In the genomic region with DNA sequence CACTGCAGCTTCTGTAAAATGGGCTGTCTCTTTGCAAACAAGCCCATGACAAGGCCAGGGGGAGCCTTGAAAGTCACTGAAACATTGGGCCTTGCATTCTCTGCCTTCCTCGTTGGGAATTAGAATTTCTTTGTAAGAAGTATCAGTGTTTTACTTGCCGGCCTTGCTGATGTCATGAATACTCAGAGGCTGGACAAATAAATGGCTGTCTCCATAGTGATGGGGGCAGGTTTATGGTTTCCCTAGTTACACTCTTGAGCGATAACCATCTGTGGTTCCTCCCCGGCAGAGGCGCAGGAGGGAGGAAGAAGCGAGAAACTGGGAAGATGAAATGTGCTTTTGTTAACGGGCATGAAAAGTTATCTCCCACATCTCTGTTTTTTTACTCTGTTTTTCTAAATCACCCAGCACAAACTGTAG, we compare ENCODE assay signal across 9 cellular contexts.
DNase-seq lines count a peak whose midpoint lies in the region; ATAC-seq lines count a peak whose summit lies in the region.
"Had no signal": no experiment of that assay in that cellular context is flagged by ENCODE, and none has a peak within 500 bp of the region (broad histone marks: within the 10 kb centered on the region; RNA-seq: fewer than 3 reads in every experiment).

No MANE protein-coding gene starts in this region.

- no peaks in the 10 kb centered on the region for H3K4me1 ChIP-seq in trophoblast cell (ENCODE audit: control insufficient read depth in 1 of 2, insufficient read depth in 2 of 2, low read length in 2 of 2)

- no peak overlapping the region for H4K12ac ChIP-seq in trophoblast cell (ENCODE audit: low read depth, low read length)

- no peak overlapping the region for H3K18ac ChIP-seq in trophoblast cell (ENCODE audit: low read length)

- H3K9ac ChIP-seq in trophoblast cell (ENCODE audit: low read length) = no peak overlapping the region

- no peak overlapping the region for H4K91ac ChIP-seq in trophoblast cell (ENCODE audit: low read depth, low read length)

- no peak overlapping the region for H2BK12ac ChIP-seq in trophoblast cell (ENCODE audit: low read length)

- POLR2A ChIA-PET in activated naive CD8-positive, alpha-beta T cell treated with anti-CD3 and anti-CD28 coated beads, Interleukin-2, amount 10 ng/mL, durations not matched to agents 7 days and 5 days (lab: Charles Lee) = no interaction called here

- H3K4me1 Mint-ChIP-seq in activated naive CD8-positive, alpha-beta T cell treated with anti-CD3 and anti-CD28 coated beads, Interleukin-2, amount 10 ng/mL, durations not matched to agents 7 days and 5 days = peaks cover 22% of the 10 kb centered on the region
- H3K4me1 Mint-ChIP-seq: B cell had no signal

- H3K36me3 ChIP-seq in trophoblast cell (ENCODE audit: control insufficient read depth in 1 of 2, insufficient read depth in 2 of 2, low read length in 2 of 2) = peaks cover 3 to 5% of the 10 kb centered on the region in 2 experiments

- no peak overlapping the region for H2BK120ac ChIP-seq in trophoblast cell (ENCODE audit: insufficient read depth, low read length, poor library complexity)

- DNase-seq in NCI-H748 (lab: John Stamatoyannopoulos, UW; ENCODE audit: unreplicated experiment) (peak; percentile 63), NCI-H748 treated with DMSO at 0.1 percent for 48 hours (lab: John Stamatoyannopoulos, UW) (no peak), trophoblast cell (peak; percentile 18 to 49), NCI-H2029 (lab: John Stamatoyannopoulos, UW) (no peak)
- DNase-seq in activated naive CD8-positive, alpha-beta T cell treated with anti-CD3 and anti-CD28 coated beads, Interleukin-2, amount 10 ng/mL, durations not matched to agents 7 days and 5 days = no peak
- DNase-seq in stimulated activated naive CD4-positive, alpha-beta T cell (lab: John Stamatoyannopoulos, UW) = no peak

- H3K27me3 ChIP-seq in trophoblast cell (ENCODE audit: insufficient read depth, low read length) = no peaks in the 10 kb centered on the region

- H3K79me2 ChIP-seq in trophoblast cell (ENCODE audit: control insufficient read depth, insufficient read depth, low read length, poor library complexity) = no peaks in the 10 kb centered on the region

- no peaks in the 10 kb centered on the region for H3K36me3 Mint-ChIP-seq in activated naive CD8-positive, alpha-beta T cell treated with anti-CD3 and anti-CD28 coated beads, Interleukin-2, amount 10 ng/mL, durations not matched to agents 7 days and 5 days

- no peak overlapping the region for H4K8ac ChIP-seq in trophoblast cell (ENCODE audit: low read depth, low read length)

- H3K4ac ChIP-seq in trophoblast cell (ENCODE audit: low read depth, low read length) = no peak overlapping the region

- ATAC-seq in HG03354 (IDR thresholded peaks at IDR 0.05; ENCODE audit: poor library complexity, severe bottlenecking, unreplicated experiment) (peak; percentile 95), GM21723 (IDR thresholded peaks at IDR 0.05; ENCODE audit: unreplicated experiment) (no peak)
- ATAC-seq in activated naive CD8-positive, alpha-beta T cell treated with anti-CD3 and anti-CD28 coated beads, Interleukin-2, amount 10 ng/mL, durations not matched to agents 7 days and 5 days (ENCODE audit: low read depth) = peak; percentile 77

- no peak overlapping the region for H3K27ac ChIP-seq in trophoblast cell (ENCODE audit: low read depth, low read length)

- WGBS in trophoblast cell (ENCODE audit: extremely low coverage, insufficient coverage, insufficient read length) = no CpG with 5 or more reads among the region's 7 CpGs

- H3K4me2 ChIP-seq in trophoblast cell (ENCODE audit: low read length) = no peak overlapping the region

- H3K23ac ChIP-seq in trophoblast cell (ENCODE audit: low read length) = no peak overlapping the region

- H2AFZ ChIP-seq in trophoblast cell (ENCODE audit: insufficient read depth, low read length, poor library complexity) = no peak overlapping the region

- no peaks in the 10 kb centered on the region for H3K9me3 Mint-ChIP-seq in activated naive CD8-positive, alpha-beta T cell treated with anti-CD3 and anti-CD28 coated beads, Interleukin-2, amount 10 ng/mL, durations not matched to agents 7 days and 5 days

- H3K14ac ChIP-seq in trophoblast cell (ENCODE audit: low read length) = no peak overlapping the region

- H2AK5ac ChIP-seq in trophoblast cell (ENCODE audit: low read length) = no peak overlapping the region

- peaks cover 3% of the 10 kb centered on the region for H3K9me3 ChIP-seq in trophoblast cell (ENCODE audit: insufficient read depth, low read depth, low read length)

- H3K27me3 Mint-ChIP-seq in activated naive CD8-positive, alpha-beta T cell treated with anti-CD3 and anti-CD28 coated beads, Interleukin-2, amount 10 ng/mL, durations not matched to agents 7 days and 5 days = peaks cover 21% of the 10 kb centered on the region

- no peak overlapping the region for H3K4me3 ChIP-seq in trophoblast cell (ENCODE audit: low read depth, low read length)

- peak overlapping the region; percentile 71 for H3K27ac Mint-ChIP-seq in activated naive CD8-positive, alpha-beta T cell treated with anti-CD3 and anti-CD28 coated beads, Interleukin-2, amount 10 ng/mL, durations not matched to agents 7 days and 5 days
- H3K27ac Mint-ChIP-seq: B cell had no signal

- no peaks in the 10 kb centered on the region for H3K79me1 ChIP-seq in trophoblast cell (ENCODE audit: low read length)

- H3K4me3 Mint-ChIP-seq in activated naive CD8-positive, alpha-beta T cell treated with anti-CD3 and anti-CD28 coated beads, Interleukin-2, amount 10 ng/mL, durations not matched to agents 7 days and 5 days = peak overlapping the region; percentile 61
- H3K4me3 Mint-ChIP-seq: B cell had no signal

- H2BK5ac ChIP-seq in trophoblast cell (ENCODE audit: low read depth, low read length, poor library complexity) = no peak overlapping the region

Comparison
In these comparisons a context has a peak if more than half of its experiments do, and no peak if none do; other contexts are left out.
1. DNase-seq: peak in NCI-H748 (single experiment) and trophoblast cell (2 of 2); none in NCI-H748 treated with DMSO at 0.1 percent for 48 hours (single experiment), activated naive CD8-positive, alpha-beta T cell treated with anti-CD3 and anti-CD28 coated beads, Interleukin-2, amount 10 ng/mL, durations not matched to agents 7 days and 5 days (single experiment), stimulated activated naive CD4-positive, alpha-beta T cell (0 of 6) and NCI-H2029 (single experiment).